ENCODE assay signal across 10 cellular contexts in genomic region chr16:75218256-75219076, GRCh38. TPM values are rescaled to one million over a fixed set of nuclear protein-coding genes. Genes with fewer than 3 reads are reported as not detected.
DNase-seq lines count a peak whose midpoint lies in the region; ATAC-seq and TF ChIP-seq lines count a peak whose summit lies in the region.
"Had no signal": no experiment of that assay in that cellular context is flagged by ENCODE, and none has a peak within 500 bp of the region (broad histone marks: within the 10 kb centered on the region; RNA-seq: fewer than 3 reads in every experiment).

Gene CTRB1 (plus strand): TSS chr16:75218988. CDS start chr16:75219008, 20 bp downstream.

- no peak for TF ChIP-seq CTCF in OCI-LY3 (IDR thresholded peaks at IDR 0.05; ENCODE audit: low read depth, low read length)
- no peak for TF ChIP-seq CTCF in gastrocnemius medialis (IDR thresholded peaks at IDR 0.05 in 4 of 5, conservative IDR thresholded peaks at IDR 0.05 in 1 of 5)

- H3K36me3 ChIP-seq in OCI-LY3 (replicated peaks; ENCODE audit: low read depth, low read length), result no peaks in the 10 kb centered on the region
- H3K36me3 ChIP-seq in gastrocnemius medialis, result no peaks in the 10 kb centered on the region

- H2AFZ ChIP-seq in OCI-LY3 (ENCODE audit: low read depth, low read length), result no peak within 1 kb of the TSS
- H2AFZ ChIP-seq: GM23338 had no signal

- H3K9me3 ChIP-seq in OCI-LY3 (ENCODE audit: insufficient read depth, low read length) (no peaks in the 10 kb centered on the region), gastrocnemius medialis (no peaks in the 10 kb centered on the region)

- H3K27ac ChIP-seq in OCI-LY3 (ENCODE audit: low read length), result peak within 1 kb of the TSS; percentile 65
- peak within 1 kb of the TSS in 1 of 4 donors; percentile 67 for H3K27ac ChIP-seq in gastrocnemius medialis

- H3K4me2 ChIP-seq in OCI-LY3 (ENCODE audit: low read length), result peak within 1 kb of the TSS; percentile 84
- H3K4me2 ChIP-seq: GM23338 had no signal

- intact Hi-C loops in gastrocnemius medialis (cut with DNase I; ENCODE audit: low total_unique reads), result no loop called here

- H3K79me2 ChIP-seq in OCI-LY3 (ENCODE audit: low read length), result no peaks in the 10 kb centered on the region

- H3K27me3 ChIP-seq in OCI-LY3 (ENCODE audit: low read depth, low read length), result no peaks in the 10 kb centered on the region; the same call in 1 of the 2 replicates
- no peaks in the 10 kb centered on the region for H3K27me3 ChIP-seq in gastrocnemius medialis

- H3K4me1 ChIP-seq in OCI-LY3 (ENCODE audit: low read length), result peaks cover 42% of the 10 kb centered on the region
- H3K4me1 ChIP-seq in gastrocnemius medialis, result no peaks in the 10 kb centered on the region

- DNase-seq in myocyte (ENCODE audit: low read depth), result peak; percentile 88
- no peak for DNase-seq in NCI-H2081 (lab: John Stamatoyannopoulos, UW)
- no peak for DNase-seq in gastrocnemius medialis
- DNase-seq in NCI-H1436 treated with DMSO at 0.1 percent for 48 hours (lab: John Stamatoyannopoulos, UW), result no peak
- DNase-seq: mesendoderm had no signal

- TF ChIP-seq POLR2A in GM18505 (IDR thresholded peaks at IDR 0.05; ENCODE audit: borderline replicate concordance, extremely low read depth, insufficient read depth, insufficient read length), result no peak
- no peak for TF ChIP-seq POLR2A in gastrocnemius medialis (IDR thresholded peaks at IDR 0.05)

- in situ Hi-C loops in gastrocnemius medialis (cut with MboI; ENCODE audit: low sequenced_read_pairs in 4 of 4), result loop anchor here in 1 of 4 donors (25.0 kb wide), 1 partner anchor 544 kb away; no protein-coding TSS in a partner anchor

- H4K20me1 ChIP-seq in OCI-LY3 (ENCODE audit: insufficient read depth, low read length), result no peaks in the 10 kb centered on the region

- H3K9ac ChIP-seq in OCI-LY3 (ENCODE audit: low read length), result peak within 1 kb of the TSS; percentile 40; the same call in 1 of the 2 replicates

- H3K4me3 ChIP-seq in OCI-LY3 (ENCODE audit: low read length) (peak within 1 kb of the TSS; percentile 65), gastrocnemius medialis (no peak within 1 kb of the TSS)
- H3K4me3 ChIP-seq: GM23338 had no signal

- ATAC-seq in GM18505 (IDR thresholded peaks at IDR 0.05; ENCODE audit: unreplicated experiment) (peak; percentile 69), GM21528 (IDR thresholded peaks at IDR 0.05; ENCODE audit: low FRiP score, unreplicated experiment) (peak; percentile 70), HG03469 (IDR thresholded peaks at IDR 0.05; ENCODE audit: unreplicated experiment) (no peak), gastrocnemius medialis (no peak)
- ATAC-seq: GM23338 had no signal

RNA-seq across cellular contexts. Expression of gene CTRB1, which starts in this region (rescaled TPM):
- 3.4 and 4.5 TPM in 2 replicates for total RNA-seq in myocyte
- 1.1 TPM for polyA plus RNA-seq in myocyte (2012)
- not detected for total RNA-seq in gastrocnemius medialis
- total RNA-seq: GM23338 had no signal
- polyA plus RNA-seq: GM23338 had no signal

Comparison
In these comparisons a context has a peak if more than half of its experiments do, and no peak if none do; other contexts are left out.
1. ATAC-seq: peak in GM18505 (single experiment) and GM21528 (single experiment); none in HG03469 (single experiment) and gastrocnemius medialis (0 of 2).